Comparison of ENCODE assay signal across 2 cellular contexts in the genomic region with DNA sequence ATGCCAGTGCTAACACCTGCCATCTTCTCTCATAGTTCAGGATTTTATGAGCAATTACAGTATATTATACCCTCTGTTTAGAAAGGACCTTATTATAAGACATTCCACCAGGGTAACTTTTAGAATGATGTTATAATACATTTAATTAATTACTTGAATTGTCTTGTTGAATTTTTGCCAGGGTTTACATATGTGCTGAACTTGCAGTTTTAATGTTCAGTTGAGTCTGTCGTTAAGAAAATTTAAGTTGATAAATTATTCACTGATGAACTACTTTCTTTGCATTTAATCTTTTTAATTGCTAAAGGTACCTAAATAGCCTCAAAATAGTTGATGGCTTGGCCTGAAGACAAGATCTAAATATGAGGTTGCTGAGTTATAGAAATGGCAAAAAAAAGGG.
A peak's percentile ranks its signal among the peaks of the same experiment; 100 is the strongest.
TF ChIP-seq lines count a peak whose summit lies in the region.

No MANE protein-coding gene starts in this region.

TF ChIP-seq in HepG2, 621 proteins besides CTCF, POLR2A, EP300 and RAD21 (continued from another document):
- TF ChIP-seq MAFK (conservative IDR thresholded peaks at IDR 0.05 in 1 of 2, IDR thresholded peaks at IDR 0.05 in 1 of 2; ENCODE audit: low read length in 2 of 2): peak; percentile 86 to 90

TF ChIP-seq in K562, 482 proteins besides CTCF, POLR2A, EP300 and RAD21 (continued from another document):
- TF ChIP-seq MGA (IDR thresholded peaks at IDR 0.05) (no peak), FUS (optimal IDR thresholded peaks at IDR 0.05; ENCODE audit: low read depth, low read length) (no peak), ZNF764 (CRISPR knock-in tag; IDR thresholded peaks at IDR 0.05; ENCODE audit: low read depth) (no peak), MAFG (tag; conservative IDR thresholded peaks at IDR 0.05) (peak; percentile 49; the same call in 1 of the 2 replicates), MAFF (IDR thresholded peaks at IDR 0.05; ENCODE audit: low read length) (peak; percentile 48; the same call in 1 of the 2 replicates), MAFK (IDR thresholded peaks at IDR 0.05; ENCODE audit: low read length) (peak; percentile 51; the same call in 1 of the 2 replicates)
- TF ChIP-seq, protein P1, sequence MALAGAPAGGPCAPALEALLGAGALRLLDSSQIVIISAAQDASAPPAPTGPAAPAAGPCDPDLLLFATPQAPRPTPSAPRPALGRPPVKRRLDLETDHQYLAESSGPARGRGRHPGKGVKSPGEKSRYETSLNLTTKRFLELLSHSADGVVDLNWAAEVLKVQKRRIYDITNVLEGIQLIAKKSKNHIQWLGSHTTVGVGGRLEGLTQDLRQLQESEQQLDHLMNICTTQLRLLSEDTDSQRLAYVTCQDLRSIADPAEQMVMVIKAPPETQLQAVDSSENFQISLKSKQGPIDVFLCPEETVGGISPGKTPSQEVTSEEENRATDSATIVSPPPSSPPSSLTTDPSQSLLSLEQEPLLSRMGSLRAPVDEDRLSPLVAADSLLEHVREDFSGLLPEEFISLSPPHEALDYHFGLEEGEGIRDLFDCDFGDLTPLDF (CRISPR knock-in tag; IDR thresholded peaks at IDR 0.05): no peak
